In the genomic region with DNA sequence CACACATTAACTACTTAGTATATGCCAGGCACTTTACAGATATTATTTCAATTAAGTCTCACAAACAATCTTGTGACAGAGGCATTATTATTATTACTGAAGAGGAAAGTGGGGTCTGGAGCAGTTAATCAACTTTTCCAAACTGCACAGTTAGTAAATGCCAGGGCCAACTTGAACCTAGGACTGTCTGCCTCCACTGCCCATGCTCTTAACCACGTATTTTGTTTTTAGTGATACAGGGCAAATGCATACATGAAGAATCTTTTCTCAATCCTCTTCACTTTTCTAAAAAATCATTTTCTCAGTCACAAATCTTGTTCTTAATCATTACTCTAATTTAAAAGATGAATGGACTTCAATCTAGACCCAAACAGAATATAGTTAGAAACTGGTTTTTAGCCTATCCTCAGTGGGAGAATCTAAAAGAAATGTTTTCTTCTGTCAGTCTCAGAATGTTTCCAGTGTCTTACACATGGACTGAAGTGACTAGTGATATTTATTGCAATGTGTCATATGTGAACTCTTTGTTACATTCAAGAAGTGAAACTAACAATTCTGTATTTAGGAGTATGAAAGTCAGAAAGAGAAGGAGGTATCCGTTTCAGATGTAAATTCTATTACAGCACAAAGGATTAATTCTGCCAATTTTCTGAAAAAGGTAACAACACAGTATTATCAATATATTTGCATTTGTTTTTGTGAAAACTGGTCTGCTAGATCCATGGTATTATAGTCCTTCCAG, we compare ENCODE assay signal across 14 cellular contexts. TPM values are rescaled to one million over a fixed set of nuclear protein-coding genes. Genes with fewer than 3 reads are reported as not detected.
DNase-seq lines count a peak whose midpoint lies in the region; ATAC-seq and TF ChIP-seq lines count a peak whose summit lies in the region.
"Had no signal": no experiment of that assay in that cellular context is flagged by ENCODE, and none has a peak within 500 bp of the region (broad histone marks: within the 10 kb centered on the region; RNA-seq: fewer than 3 reads in every experiment).

No MANE protein-coding gene starts in this region.

- H3K36me3 ChIP-seq in MM.1S (replicated peaks; ENCODE audit: insufficient read depth, low read length) (no peaks in the 10 kb centered on the region), PC-9 (ENCODE audit: low read depth) (no peaks in the 10 kb centered on the region)
- H3K36me3 ChIP-seq: SJCRH30 had no signal

- H2AFZ ChIP-seq in MM.1S (ENCODE audit: low read length) (peak overlapping the region; percentile 28), PC-9 (no peak overlapping the region)

- intact Hi-C loops in PC-9 (cut with micrococcal nuclease; ENCODE audit: unreplicated experiment), result no loop called here

- H3K27me3 ChIP-seq in MM.1S (replicated peaks; ENCODE audit: insufficient read depth, low read length) (no peaks in the 10 kb centered on the region), PC-9 (ENCODE audit: insufficient read depth, low read depth) (no peaks in the 10 kb centered on the region)
- H3K27me3 ChIP-seq: SJCRH30 had no signal

- H3K4me3 Mint-ChIP-seq in activated CD8-positive, alpha-beta memory T cell treated with anti-CD3 and anti-CD28 coated beads, Interleukin-2, amount 10 ng/mL, durations not matched to agents 7 days and 5 days, result no peak overlapping the region
- H3K4me3 Mint-ChIP-seq: CD4-positive, CD25-positive, alpha-beta regulatory T cell; effector memory CD8-positive, alpha-beta T cell; natural killer cell treated with Interleukin-12 subunit alpha and Interleukin-12 subunit beta and Interleukin-15 and Interleukin-18, amount 100 ng/mL, for 72 hours had no signal

- TF ChIP-seq CTCF in MM.1S (IDR thresholded peaks at IDR 0.05; ENCODE audit: low read length) (no peak), PC-9 (conservative IDR thresholded peaks at IDR 0.05) (no peak)

- CTCF ChIA-PET in activated CD8-positive, alpha-beta memory T cell treated with anti-CD3 and anti-CD28 coated beads, Interleukin-2, amount 10 ng/mL, durations not matched to agents 7 days and 5 days (lab: Charles Lee), result no interaction called here
- CTCF ChIA-PET in PC-9 (lab: Charles Lee), result no interaction called here

- no TSS peak for BruUV-seq in PC-9 (replicated peaks; lab: Mats Ljungman, UMichigan)

- H3K27ac ChIP-seq in MM.1S (ENCODE audit: low read length), result peak overlapping the region; percentile 36; the same call in 1 of the 2 replicates
- no peak overlapping the region for H3K27ac ChIP-seq in PC-9
- H3K27ac ChIP-seq: SJCRH30 had no signal

- no peaks in the 10 kb centered on the region for H3K79me2 ChIP-seq in MM.1S (ENCODE audit: low read length)
- no peaks in the 10 kb centered on the region for H3K79me2 ChIP-seq in PC-9 (ENCODE audit: low read depth)

- H3K36me3 Mint-ChIP-seq in activated CD8-positive, alpha-beta memory T cell treated with anti-CD3 and anti-CD28 coated beads, Interleukin-2, amount 10 ng/mL, durations not matched to agents 7 days and 5 days, result no peaks in the 10 kb centered on the region
- H3K36me3 Mint-ChIP-seq: CD4-positive, CD25-positive, alpha-beta regulatory T cell; natural killer cell treated with Interleukin-12 subunit alpha and Interleukin-12 subunit beta and Interleukin-15 and Interleukin-18, amount 100 ng/mL, for 72 hours had no signal

- H3K9me3 ChIP-seq in MM.1S (replicated peaks; ENCODE audit: insufficient read depth, low read length) (no peaks in the 10 kb centered on the region), PC-9 (ENCODE audit: insufficient read depth, low read depth) (no peaks in the 10 kb centered on the region)
- H3K9me3 ChIP-seq: SJCRH30 had no signal

- H3K4me3 ChIP-seq in MM.1S (ENCODE audit: low read length) (peak overlapping the region; percentile 33), PC-9 (no peak overlapping the region)
- H3K4me3 ChIP-seq: SJCRH30 had no signal

- ATAC-seq in GM18499 (IDR thresholded peaks at IDR 0.05; ENCODE audit: insufficient read depth, unreplicated experiment) (peak; percentile 87), GM19455 (IDR thresholded peaks at IDR 0.05; ENCODE audit: unreplicated experiment) (peak; percentile 91), HG02884 (IDR thresholded peaks at IDR 0.05; ENCODE audit: unreplicated experiment) (peak; percentile 96)
- ATAC-seq in activated CD8-positive, alpha-beta memory T cell treated with anti-CD3 and anti-CD28 coated beads, Interleukin-2, amount 10 ng/mL, durations not matched to agents 7 days and 5 days, result no peak
- ATAC-seq: effector memory CD8-positive, alpha-beta T cell; natural killer cell treated with Interleukin-12 subunit alpha and Interleukin-12 subunit beta and Interleukin-15 and Interleukin-18, amount 100 ng/mL, for 72 hours had no signal

- POLR2A ChIA-PET in PC-9 (lab: Charles Lee; ENCODE audit: unreplicated experiment), result no interaction called here

- 0 out of 2 replicates have a peak, but pooled peaks cover 11% of the 10 kb centered on the region for H3F3A ChIP-seq in MM.1S (ENCODE audit: insufficient read depth, low read length)
- H3F3A ChIP-seq in PC-9 (ENCODE audit: insufficient read depth, low read depth), result no peaks in the 10 kb centered on the region

- peak overlapping the region; percentile 66 for H3K4me2 ChIP-seq in MM.1S (ENCODE audit: low read depth, low read length)
- H3K4me2 ChIP-seq in PC-9, result no peak overlapping the region

- H4K20me1 ChIP-seq in MM.1S (ENCODE audit: insufficient read depth, low read length) (no peaks in the 10 kb centered on the region), PC-9 (ENCODE audit: insufficient read depth) (no peaks in the 10 kb centered on the region)

- peaks cover 27% of the 10 kb centered on the region for H3K27me3 Mint-ChIP-seq in activated CD8-positive, alpha-beta memory T cell treated with anti-CD3 and anti-CD28 coated beads, Interleukin-2, amount 10 ng/mL, durations not matched to agents 7 days and 5 days

- no peaks in the 10 kb centered on the region for H3K9me2 ChIP-seq in MM.1S (replicated peaks; ENCODE audit: insufficient read depth, low read length)
- no peaks in the 10 kb centered on the region for H3K9me2 ChIP-seq in PC-9 (ENCODE audit: insufficient read depth)

- H3K4me1 Mint-ChIP-seq in activated CD8-positive, alpha-beta memory T cell treated with anti-CD3 and anti-CD28 coated beads, Interleukin-2, amount 10 ng/mL, durations not matched to agents 7 days and 5 days, result no peaks in the 10 kb centered on the region
- H3K4me1 Mint-ChIP-seq: CD4-positive, CD25-positive, alpha-beta regulatory T cell had no signal

- DNase-seq in MM.1S (peak; percentile 57), PC-9 (no peak)
- no peak for DNase-seq in stimulated activated CD4-positive, alpha-beta T cell treated with anti-CD3 and anti-CD28 coated beads, Interleukin-12 subunit alpha, Interleukin-12 subunit beta, amount 100 ng/mL, for 4 hours
- no peak for DNase-seq in effector CD4-positive, alpha-beta T cell
- DNase-seq in activated CD8-positive, alpha-beta memory T cell treated with anti-CD3 and anti-CD28 coated beads, Interleukin-2, amount 10 ng/mL, durations not matched to agents 7 days and 5 days, result no peak
- DNase-seq: activated CD4-positive, CD25-positive, alpha-beta regulatory T cell; effector memory CD8-positive, alpha-beta T cell; kidney glomerular epithelial cell; SJCRH30 had no signal

- no peak overlapping the region for H3K27ac Mint-ChIP-seq in activated CD8-positive, alpha-beta memory T cell treated with anti-CD3 and anti-CD28 coated beads, Interleukin-2, amount 10 ng/mL, durations not matched to agents 7 days and 5 days
- H3K27ac Mint-ChIP-seq: CD4-positive, CD25-positive, alpha-beta regulatory T cell; effector memory CD8-positive, alpha-beta T cell; natural killer cell treated with Interleukin-12 subunit alpha and Interleukin-12 subunit beta and Interleukin-15 and Interleukin-18, amount 100 ng/mL, for 72 hours had no signal

- peaks cover 13% of the 10 kb centered on the region for H3K4me1 ChIP-seq in MM.1S (ENCODE audit: low read length)
- H3K4me1 ChIP-seq in PC-9 (replicated peaks; ENCODE audit: insufficient read depth), result no peaks in the 10 kb centered on the region
- H3K4me1 ChIP-seq: SJCRH30 had no signal

- H3K9me3 Mint-ChIP-seq in activated CD8-positive, alpha-beta memory T cell treated with anti-CD3 and anti-CD28 coated beads, Interleukin-2, amount 10 ng/mL, durations not matched to agents 7 days and 5 days (ENCODE audit: low read depth), result no peaks in the 10 kb centered on the region
- H3K9me3 Mint-ChIP-seq: CD4-positive, CD25-positive, alpha-beta regulatory T cell; effector memory CD8-positive, alpha-beta T cell; natural killer cell treated with Interleukin-12 subunit alpha and Interleukin-12 subunit beta and Interleukin-15 and Interleukin-18, amount 100 ng/mL, for 72 hours had no signal

- H3K9ac ChIP-seq in MM.1S (ENCODE audit: low read length), result peak overlapping the region; percentile 7; the same call in 1 of the 2 replicates

RNA-seq across cellular contexts. Expression of a gene that starts 55.5 kb away (rescaled TPM):
- 1 to 10 TPM; 4.8 to 7.6 TPM for total RNA-seq in activated CD8-positive, alpha-beta memory T cell treated with anti-CD3 and anti-CD28 coated beads, Interleukin-2, amount 10 ng/mL, durations not matched to agents 7 days and 5 days
- total RNA-seq in PC-9 (2021), result 2.5 TPM in 2 replicates
